Comparison of ENCODE assay signal across 13 cellular contexts in genomic region chr3:155549087-155549486, GRCh38.
DNase-seq lines count a peak whose midpoint lies in the region; ATAC-seq and TF ChIP-seq lines count a peak whose summit lies in the region.
"Had no signal": no experiment of that assay in that cellular context is flagged by ENCODE, and none has a peak within 500 bp of the region (broad histone marks: within the 10 kb centered on the region; RNA-seq: fewer than 3 reads in every experiment).

No MANE protein-coding gene starts in this region.

- no peak for TF ChIP-seq EP300 in esophagus muscularis mucosa (IDR thresholded peaks at IDR 0.05)

- H3K27me3 ChIP-seq in esophagus muscularis mucosa, result no peaks in the 10 kb centered on the region
- H3K27me3 ChIP-seq: ovary had no signal

- ATAC-seq in GM18861 (IDR thresholded peaks at IDR 0.05; ENCODE audit: unreplicated experiment) (peak; percentile 96), GM21529 (IDR thresholded peaks at IDR 0.05; ENCODE audit: unreplicated experiment) (peak; percentile 83), HG03175 (IDR thresholded peaks at IDR 0.05; ENCODE audit: unreplicated experiment) (peak; percentile 97)

- TF ChIP-seq POLR2A in esophagus muscularis mucosa (IDR thresholded peaks at IDR 0.05; ENCODE audit: low read depth), result no peak

- no peaks in the 10 kb centered on the region for H3K9me3 ChIP-seq in esophagus muscularis mucosa
- H3K9me3 ChIP-seq: ovary had no signal

- intact Hi-C loops in esophagus muscularis mucosa (cut with DNase I), result no loop called here

- no peak overlapping the region for H3K4me3 ChIP-seq in esophagus muscularis mucosa
- H3K4me3 ChIP-seq: ovary, PC-9 had no signal

- WGBS in esophagus muscularis mucosa, result 59% methylated on average over 2 of the region's 2 CpGs

- TF ChIP-seq CTCF in esophagus muscularis mucosa (IDR thresholded peaks at IDR 0.05), result no peak

- H3K27ac ChIP-seq in esophagus muscularis mucosa (replicated peaks in 1 of 4), result no peak overlapping the region
- H3K27ac ChIP-seq: epithelial cell of prostate, ovary, PC-9 had no signal

- H3K36me3 ChIP-seq in esophagus muscularis mucosa, result no peaks in the 10 kb centered on the region
- H3K36me3 ChIP-seq: ovary had no signal

- DNase-seq in left kidney (ENCODE audit: low read depth, low spot score) (peak; percentile 47), OCI-M2 (lab: John Stamatoyannopoulos, UW; ENCODE audit: unreplicated experiment) (no peak), esophagus muscularis mucosa (ENCODE audit: extremely low spot score) (no peak), CD1c-positive myeloid dendritic cell (ENCODE audit: extremely low spot score) (no peak)
- no peak for DNase-seq in stimulated activated CD4-positive, alpha-beta T cell treated with anti-CD3 and anti-CD28 coated beads, Interleukin-2, amount 100 ng/mL, for 24 hours
- DNase-seq: activated B cell treated with CpG ODN at 0.5 μM for 24 hours, amniotic stem cell, ovary, PC-9 had no signal

- H3K4me1 ChIP-seq in esophagus muscularis mucosa, result no peaks in the 10 kb centered on the region
